Comparison of ENCODE assay signal across 8 cellular contexts in the genomic region with DNA sequence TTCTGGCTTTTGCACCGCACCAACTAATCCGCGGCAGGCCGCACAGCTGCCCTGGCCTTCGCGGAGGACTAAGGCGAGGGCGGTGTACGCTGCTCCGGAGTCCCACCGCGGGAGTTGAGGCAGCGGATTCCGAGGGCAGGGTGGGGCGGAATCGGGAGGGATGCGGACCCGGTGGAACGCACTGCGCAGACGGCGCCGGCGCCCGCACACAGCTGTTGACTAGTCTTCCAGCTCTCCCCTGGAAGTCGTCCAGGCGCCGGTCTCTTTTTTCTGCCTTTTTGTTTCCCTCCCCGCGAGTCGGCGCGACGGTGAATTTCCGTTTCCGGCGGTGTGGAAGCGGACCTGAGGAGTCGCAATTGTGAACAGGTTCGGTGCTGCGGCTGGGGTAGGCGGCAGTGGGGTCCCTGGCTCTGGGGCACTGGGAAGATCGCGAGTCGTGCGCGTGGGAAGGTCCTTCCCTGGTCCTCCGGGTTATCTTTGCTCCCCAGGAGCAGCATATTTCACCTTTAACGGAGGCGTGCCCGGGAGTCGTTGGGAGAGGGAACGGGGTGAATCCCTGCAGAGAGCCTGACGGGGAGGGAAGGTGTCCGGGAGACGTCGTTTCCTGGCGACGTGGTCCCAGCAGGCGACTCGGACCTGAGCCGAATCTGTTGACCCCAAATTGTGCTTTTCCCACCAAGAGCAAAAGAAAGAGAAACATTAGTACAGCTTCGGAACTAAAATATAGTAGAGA. TPM values are rescaled to one million over a fixed set of nuclear protein-coding genes. Genes with fewer than 3 reads are reported as not detected.
DNase-seq lines count a peak whose midpoint lies in the region; ATAC-seq and TF ChIP-seq lines count a peak whose summit lies in the region.

A gene (plus strand): TSS at position 319 of the 733 bp plus-strand sequence. CDS start 5,195 bp downstream, outside the sequence.

- no peaks in the 10 kb centered on the region for H3K36me3 Mint-ChIP-seq in activated naive CD4-positive, alpha-beta T cell treated with anti-CD3 and anti-CD28 coated beads, Interleukin-2, amount 50 U/mL, for 24 hours
- no peaks in the 10 kb centered on the region for H3K36me3 Mint-ChIP-seq in glutamatergic neuron (ENCODE audit: unreplicated experiment)

- peak within 1 kb of the TSS; percentile 98 for H3K27ac Mint-ChIP-seq in activated naive CD4-positive, alpha-beta T cell treated with anti-CD3 and anti-CD28 coated beads, Interleukin-2, amount 50 U/mL, for 24 hours
- H3K27ac Mint-ChIP-seq in glutamatergic neuron (ENCODE audit: unreplicated experiment), result peak within 1 kb of the TSS; percentile 98

- 0% methylated on average over 28 of the region's 63 CpGs for WGBS in suprapubic skin

- ATAC-seq in GM21528 (IDR thresholded peaks at IDR 0.05; ENCODE audit: low FRiP score, unreplicated experiment) (peak; percentile 92), omental fat pad (ENCODE audit: low FRiP score) (peak; percentile 78)

- no peak for TF ChIP-seq CTCF in glutamatergic neuron (IDR thresholded peaks at IDR 0.05; ENCODE audit: partially characterized antibody, unreplicated experiment)
- TF ChIP-seq CTCF in omental fat pad (IDR thresholded peaks at IDR 0.05), result no peak
- TF ChIP-seq CTCF in suprapubic skin (IDR thresholded peaks at IDR 0.05), result no peak

- H3K27ac ChIP-seq in suprapubic skin, result peak within 1 kb of the TSS; percentile 51

- peaks cover 9% of the 10 kb centered on the region for H3K4me1 ChIP-seq in suprapubic skin

- TF ChIP-seq POLR2A in suprapubic skin (IDR thresholded peaks at IDR 0.05), result no peak

- no peaks in the 10 kb centered on the region for H3K27me3 Mint-ChIP-seq in activated naive CD4-positive, alpha-beta T cell treated with anti-CD3 and anti-CD28 coated beads, Interleukin-2, amount 50 U/mL, for 24 hours
- peaks cover 15% of the 10 kb centered on the region for H3K27me3 Mint-ChIP-seq in glutamatergic neuron (ENCODE audit: unreplicated experiment)

- no peak for TF ChIP-seq EP300 in suprapubic skin (IDR thresholded peaks at IDR 0.05)

- H3K9me3 Mint-ChIP-seq in activated naive CD4-positive, alpha-beta T cell treated with anti-CD3 and anti-CD28 coated beads, Interleukin-2, amount 50 U/mL, for 24 hours, result no peaks in the 10 kb centered on the region
- peaks cover 18% of the 10 kb centered on the region for H3K9me3 Mint-ChIP-seq in glutamatergic neuron (ENCODE audit: unreplicated experiment)

- DNase-seq in DMS114 treated with DMSO at 0.1 percent for 48 hours (lab: John Stamatoyannopoulos, UW; ENCODE audit: unreplicated experiment) (peak; percentile 52), HuH-7 (ENCODE audit: low spot score) (peak; percentile 46), SK-N-DZ (ENCODE audit: low spot score) (peak; percentile 83), glutamatergic neuron (peak; percentile 87), omental fat pad (ENCODE audit: low spot score) (peak; percentile 50), suprapubic skin (ENCODE audit: low spot score in 2 of 2) (peak; percentile 84 to 91)

- H3K9me3 ChIP-seq in suprapubic skin, result no peaks in the 10 kb centered on the region

- peak within 1 kb of the TSS; percentile 99 for H3K4me3 Mint-ChIP-seq in activated naive CD4-positive, alpha-beta T cell treated with anti-CD3 and anti-CD28 coated beads, Interleukin-2, amount 50 U/mL, for 24 hours
- H3K4me3 Mint-ChIP-seq in glutamatergic neuron (ENCODE audit: unreplicated experiment), result peak within 1 kb of the TSS; percentile 99

- H3K27me3 ChIP-seq in suprapubic skin, result no peaks in the 10 kb centered on the region

- peak within 1 kb of the TSS; percentile 78 for H3K4me3 ChIP-seq in suprapubic skin

- peaks cover 36% of the 10 kb centered on the region for H3K4me1 Mint-ChIP-seq in activated naive CD4-positive, alpha-beta T cell treated with anti-CD3 and anti-CD28 coated beads, Interleukin-2, amount 50 U/mL, for 24 hours
- no peaks in the 10 kb centered on the region for H3K4me1 Mint-ChIP-seq in glutamatergic neuron (ENCODE audit: low read depth, unreplicated experiment)

- H3K36me3 ChIP-seq in suprapubic skin, result no peaks in the 10 kb centered on the region

RNA-seq across cellular contexts. Expression of the gene that starts here (rescaled TPM):
- 5.3 and 5.6 TPM in 2 replicates for polyA plus RNA-seq in SK-N-DZ (2014; cell fraction: cytosol; rRNA removed)
- polyA plus RNA-seq in SK-N-DZ (2014; cell fraction: nucleus; rRNA removed), result 3.5 and 4.3 TPM in 2 replicates
- total RNA-seq in glutamatergic neuron (ENCODE audit: unreplicated experiment) (15.5 TPM), omental fat pad (1 to 10 TPM; 1.1 to 2.1 (median 1.2) TPM), suprapubic skin (1 to 10 TPM; 1.0 to 2.1 (median 1.9) TPM)

Comparison
In these comparisons a context has a peak if more than half of its experiments do, and no peak if none do; other contexts are left out.
1. Peak in every context shown above with its lines: DNase-seq, ATAC-seq, H3K4me3 ChIP-seq and H3K27ac ChIP-seq.